Comparison of ENCODE assay signal across 8 cellular contexts in genomic region chr5:181222630-181223040, GRCh38. TPM values are rescaled to one million over a fixed set of nuclear protein-coding genes. Genes with fewer than 3 reads are reported as not detected.
DNase-seq lines count a peak whose midpoint lies in the region; ATAC-seq and TF ChIP-seq lines count a peak whose summit lies in the region.

No MANE protein-coding gene starts in this region.

- H3K4me1 ChIP-seq in thyroid gland: peaks cover 19 to 30% of the 10 kb centered on the region in 2 donors

- H3K4me1 Mint-ChIP-seq in activated naive CD4-positive, alpha-beta T cell treated with anti-CD3 and anti-CD28 coated beads, Interleukin-2, amount 50 U/mL, for 24 hours: peaks cover 52% of the 10 kb centered on the region

- no peaks in the 10 kb centered on the region for H3K9me3 Mint-ChIP-seq in activated naive CD4-positive, alpha-beta T cell treated with anti-CD3 and anti-CD28 coated beads, Interleukin-2, amount 50 U/mL, for 24 hours

- no peak for TF ChIP-seq CTCF in kidney epithelial cell (IDR thresholded peaks at IDR 0.05; ENCODE audit: insufficient read depth, low read length, poor library complexity, severe bottlenecking)
- TF ChIP-seq CTCF in thyroid gland (IDR thresholded peaks at IDR 0.05): peak in 1 of 6 experiments; percentile 33

- peak overlapping the region; percentile 81 for H3K27ac ChIP-seq in adipose tissue (ENCODE audit: low read depth, low read length)
- H3K27ac ChIP-seq in thyroid gland: peak overlapping the region; percentile 91 to 95 (median 95)

- no peaks in the 10 kb centered on the region for H3K9me3 ChIP-seq in thyroid gland

- 0% methylated on average over 18 of the region's 18 CpGs for WGBS in adipose tissue, 3 donors
- whole genome bisulfite sequencing in thyroid gland, 2 donors: 0% methylated on average over 13 to 18 of the region's 18 CpGs

- intact Hi-C loops in thyroid gland (cut with DNase I): loop anchor here (2.0 to 5.0 kb wide), 2 partner anchors 35 to 38 kb away; partner anchors contain the start of gene TRIM52

- TF ChIP-seq POLR2A in thyroid gland (IDR thresholded peaks at IDR 0.05): no peak

- DNase-seq in activated naive CD4-positive, alpha-beta T cell treated with anti-CD3 and anti-CD28 coated beads, Interleukin-2, amount 50 U/mL, for 16 hours: no peak
- no peak for DNase-seq in kidney epithelial cell (ENCODE audit: low read depth)
- DNase-seq in thyroid gland: no peak
- no peak for DNase-seq in stimulated activated CD4-positive, alpha-beta T cell treated with anti-CD3 and anti-CD28 coated beads, Interleukin-4, amount 100 ng/mL, for 4 hours
- no peak for DNase-seq in NCI-H2196 treated with DMSO at 0.1 percent for 48 hours (lab: John Stamatoyannopoulos, UW; ENCODE audit: unreplicated experiment)

- H3K4me3 Mint-ChIP-seq in activated naive CD4-positive, alpha-beta T cell treated with anti-CD3 and anti-CD28 coated beads, Interleukin-2, amount 50 U/mL, for 24 hours: peak overlapping the region; percentile 91

- H3K27ac Mint-ChIP-seq in activated naive CD4-positive, alpha-beta T cell treated with anti-CD3 and anti-CD28 coated beads, Interleukin-2, amount 50 U/mL, for 24 hours: peak overlapping the region; percentile 100

- no peak for ATAC-seq in HG02870 (IDR thresholded peaks at IDR 0.05; ENCODE audit: unreplicated experiment)

- no peaks in the 10 kb centered on the region for H3K36me3 Mint-ChIP-seq in activated naive CD4-positive, alpha-beta T cell treated with anti-CD3 and anti-CD28 coated beads, Interleukin-2, amount 50 U/mL, for 24 hours

- H3K4me3 ChIP-seq in kidney epithelial cell (ENCODE audit: low read depth, low read length) (peak overlapping the region; percentile 84), thyroid gland (replicated peaks in 1 of 3) (peak overlapping the region in 2 of 3 donors; percentile 81 to 85)

- no peaks in the 10 kb centered on the region for H3K27me3 ChIP-seq in kidney epithelial cell (ENCODE audit: control insufficient read depth, insufficient read depth, low read length)
- H3K27me3 ChIP-seq in thyroid gland: no peaks in the 10 kb centered on the region

- H3K27me3 Mint-ChIP-seq in activated naive CD4-positive, alpha-beta T cell treated with anti-CD3 and anti-CD28 coated beads, Interleukin-2, amount 50 U/mL, for 24 hours: peaks cover 2% of the 10 kb centered on the region

- H3K36me3 ChIP-seq in kidney epithelial cell (ENCODE audit: control insufficient read depth, insufficient read depth, low read length) (peaks cover 2% of the 10 kb centered on the region), thyroid gland (no peaks in the 10 kb centered on the region)

RNA-seq across cellular contexts. Expression of gene TRIM41, which starts 0.4 kb away (rescaled TPM):
- polyA plus RNA-seq in adipose tissue: 10 to 100 TPM; 13.8 to 20.9 (median 19.2) TPM
- 15.8 and 17.5 TPM in 2 replicates for total RNA-seq in kidney epithelial cell
- total RNA-seq in thyroid gland: 10 to 100 TPM; 18.8 to 31.1 (median 22.8) TPM

RNA-seq across cellular contexts. Expression of gene TRIM7, which starts 17.6 kb away (rescaled TPM):
- polyA plus RNA-seq in adipose tissue: 1 to 10 TPM; 1.1 to 8.9 (median 3.3) TPM
- 2.9 and 4.4 TPM in 2 replicates for total RNA-seq in kidney epithelial cell
- 10 to 100 TPM; 12.3 to 14.2 (median 13.0) TPM for total RNA-seq in thyroid gland

RNA-seq across cellular contexts. Expression of gene RACK1, which starts 21.1 kb away (rescaled TPM):
- 1,000 to 10,000 TPM; 2,124 to 2,647 (median 2,643) TPM for polyA plus RNA-seq in adipose tissue
- total RNA-seq in kidney epithelial cell (4,909 and 5,323 TPM in 2 replicates), thyroid gland (1,000 to 10,000 TPM; 2,254 to 3,332 (median 2,569) TPM)

RNA-seq across cellular contexts. Expression of gene TRIM52, which starts 38.3 kb away (rescaled TPM):
- 1 to 10 TPM; 6.7 to 8.3 (median 7.3) TPM for polyA plus RNA-seq in adipose tissue
- total RNA-seq in kidney epithelial cell: 2.2 and 6.0 TPM in 2 replicates
- total RNA-seq in thyroid gland: 10 to 100 TPM; 14.8 to 30.8 (median 23.8) TPM
